37 cellular contexts compared by ENCODE assay signal in genomic region chr4:155930330-155930729, GRCh38. TPM values are rescaled to one million over a fixed set of nuclear protein-coding genes. Genes with fewer than 3 reads are reported as not detected.
"Had no signal": no experiment of that assay in that cellular context is flagged by ENCODE, and none has a peak within 500 bp of the region (broad histone marks: within the 10 kb centered on the region; RNA-seq: fewer than 3 reads in every experiment).

No MANE protein-coding gene starts in this region.

- H3K4me3 ChIP-seq: adrenal gland, body of pancreas, breast epithelium had no signal

- H3K9me3 ChIP-seq: adrenal gland, body of pancreas, breast epithelium had no signal

- H3K27ac ChIP-seq: adrenal gland, body of pancreas, brain microvascular endothelial cell, breast epithelium, VCaP had no signal

- H3K4me1 ChIP-seq: adrenal gland, body of pancreas, breast epithelium had no signal

- FAIRE-seq: astrocyte, TTC549 had no signal

- H3K36me3 ChIP-seq: adrenal gland, brain microvascular endothelial cell had no signal

- ATAC-seq: activated CD8-positive, alpha-beta T cell treated with anti-CD3 and anti-CD28 coated beads for 36 hours; activated naive CD4-positive, alpha-beta T cell treated with anti-CD3 and anti-CD28 coated beads, Interleukin-2, amount 50 U/mL, for 72 hours; activated T-cell treated with anti-CD3 and anti-CD28 coated beads, Interleukin-2, amount 50 U/mL, for 4 hours; activated T-cell treated with anti-CD3 and anti-CD28 coated beads, Interleukin-2, amount 50 U/mL, for 72 hours; activated T-helper 17 cell treated with anti-CD3 and anti-CD28 coated beads, Interleukin-2, amount 50 U/mL, for 72 hours; body of pancreas had no signal

- DNase-seq: activated B cell treated with CpG ODN at 0.5 μM for 24 hours; activated CD4-positive, alpha-beta memory T cell treated with anti-CD3 and anti-CD28 coated beads for 36 hours; activated CD4-positive, alpha-beta T cell treated with anti-CD3 and anti-CD28 coated beads for 4 hours; activated CD4-positive, alpha-beta T cell treated with anti-CD3 and anti-CD28 coated beads, Interleukin-2, amount 10 ng/mL, durations not matched to agents 24 days and 14 days; activated CD4-positive, alpha-beta T cell treated with anti-CD3 and anti-CD28 coated beads, Interleukin-2, amount 50 U/mL, for 1 hour; activated CD4-positive, alpha-beta T cell treated with anti-CD3 and anti-CD28 coated beads, Interleukin-2, amount 50 U/mL, for 4 hours; activated CD4-positive, CD25-positive, alpha-beta regulatory T cell treated with anti-CD3 and anti-CD28 coated beads, Interleukin-2, amount 50 U/mL, for 72 hours; activated CD8-positive, alpha-beta memory T cell treated with anti-CD3 and anti-CD28 coated beads, Interleukin-2, amount 50 U/mL, for 4 hours; activated CD8-positive, alpha-beta T cell treated with anti-CD3 and anti-CD28 coated beads for 36 hours; activated effector memory CD4-positive, alpha-beta T cell treated with anti-CD3 and anti-CD28 coated beads, Interleukin-2, amount 50 U/mL, for 16 hours; activated gamma-delta T cell treated with Interleukin-2 at 50 U/mL for 16 hours; activated naive CD4-positive, alpha-beta T cell; activated naive CD4-positive, alpha-beta T cell treated with anti-CD3 and anti-CD28 coated beads for 36 hours; activated naive CD4-positive, alpha-beta T cell treated with anti-CD3 and anti-CD28 coated beads, Interleukin-2, amount 50 U/mL, for 16 hours; activated naive CD8-positive, alpha-beta T cell treated with anti-CD3 and anti-CD28 coated beads for 36 hours; activated T-cell treated with anti-CD3 and anti-CD28 coated beads for 4 hours; activated T-cell treated with anti-CD3 and anti-CD28 coated beads, Interleukin-2, amount 50 U/mL, for 1 hour; activated T-cell treated with anti-CD3 and anti-CD28 coated beads, Interleukin-2, amount 50 U/mL, for 4 hours; activated T-cell treated with anti-CD3 and anti-CD28 coated beads, Interleukin-2, amount 50 U/mL, for 72 hours; adrenal gland; amniotic stem cell; aorta; body of pancreas; brain microvascular endothelial cell; central memory CD4-positive, alpha-beta T cell; T-helper 1 cell; T-helper 2 cell; T-helper 9 cell had no signal

- H3K27me3 ChIP-seq: adrenal gland, body of pancreas, brain microvascular endothelial cell, breast epithelium had no signal

RNA-seq across cellular contexts. Expression of gene TDO2, which starts 26.8 kb away (rescaled TPM):
- total RNA-seq: activated B cell treated with CpG ODN at 0.5 μM for 24 hours; activated CD4-positive, alpha-beta memory T cell treated with anti-CD3 and anti-CD28 coated beads for 36 hours; activated CD4-positive, alpha-beta T cell treated with anti-CD3 and anti-CD28 coated beads, Interleukin-2, amount 10 ng/mL, durations not matched to agents 24 days and 14 days; activated CD8-positive, alpha-beta memory T cell treated with anti-CD3 and anti-CD28 coated beads for 36 hours; activated CD8-positive, alpha-beta T cell treated with anti-CD3 and anti-CD28 coated beads for 36 hours; activated naive CD4-positive, alpha-beta T cell treated with anti-CD3 and anti-CD28 coated beads for 36 hours; activated naive CD4-positive, alpha-beta T cell treated with anti-CD3 and anti-CD28 coated beads, Interleukin-2, amount 50 U/mL, for 72 hours; activated T-helper 1 cell treated with anti-CD3 and anti-CD28 coated beads, Interleukin-12 subunit alpha, Interleukin-12 subunit beta, Interleukin-2, Interleukin-4 antibody, amounts not matched to agents 30 ng/mL and 10 ng/mL and 1 ng/mL, durations not matched to agents 14 hours and 24 hours and 36 hours; activated T-helper 17 cell treated with anti-CD3 and anti-CD28 coated beads, Interleukin-2, amount 50 U/mL, for 72 hours; astrocyte; breast epithelium; cerebellum had no signal
